ENCODE assay signal across 8 cellular contexts in genomic region chr17:42387663-42388380, GRCh38. TPM values are rescaled to one million over a fixed set of nuclear protein-coding genes. Genes with fewer than 3 reads are reported as not detected.
A peak's percentile ranks its signal among the peaks of the same experiment; 100 is the strongest.
DNase-seq lines count a peak whose midpoint lies in the region; ATAC-seq and TF ChIP-seq lines count a peak whose summit lies in the region.

No MANE protein-coding gene starts in this region.

- H3K4me1 Mint-ChIP-seq in stimulated activated naive CD8-positive, alpha-beta T cell treated with anti-CD3 and anti-CD28 coated beads, Interleukin-15, amount 100 ng/mL, for 72 hours, result peaks cover 69% of the 10 kb centered on the region

- peak overlapping the region; percentile 100 for H3K27ac Mint-ChIP-seq in stimulated activated naive CD8-positive, alpha-beta T cell treated with anti-CD3 and anti-CD28 coated beads, Interleukin-15, amount 100 ng/mL, for 72 hours

- peaks cover under 1% of the 10 kb centered on the region for H3K79me1 ChIP-seq in mesendoderm (ENCODE audit: low read length)

- H3K27me3 ChIP-seq in MM.1S (replicated peaks; ENCODE audit: insufficient read depth, low read length) (no peaks in the 10 kb centered on the region), ectodermal cell (ENCODE audit: control insufficient read depth, insufficient read depth, low read length, poor library complexity, severe bottlenecking) (no peaks in the 10 kb centered on the region), mesendoderm (ENCODE audit: insufficient read depth, low read length, poor library complexity) (no peaks in the 10 kb centered on the region)

- no peak overlapping the region for H2BK15ac ChIP-seq in mesendoderm (replicated peaks; ENCODE audit: low read depth)

- H3K4me3 ChIP-seq in MM.1S (ENCODE audit: low read length) (peak overlapping the region; percentile 85), WI38 (ENCODE audit: low read depth, low read length) (peak overlapping the region; percentile 96), ectodermal cell (ENCODE audit: insufficient read depth, low read depth, low read length) (peak overlapping the region; percentile 89), mesendoderm (ENCODE audit: low read length) (peak overlapping the region; percentile 86)

- H3K27ac ChIP-seq in MM.1S (ENCODE audit: low read length), result peak overlapping the region; percentile 43; the same call in 1 of the 2 replicates
- H3K27ac ChIP-seq in ectodermal cell (ENCODE audit: insufficient read depth, low read depth, low read length, poor library complexity, severe bottlenecking), result peak overlapping the region; percentile 89
- H3K27ac ChIP-seq in mesendoderm (ENCODE audit: low read depth, low read length), result peak overlapping the region; percentile 90

- peak overlapping the region; percentile 85 for H2AFZ ChIP-seq in MM.1S (ENCODE audit: low read length)

- no peaks in the 10 kb centered on the region for H3K9me3 Mint-ChIP-seq in stimulated activated naive CD8-positive, alpha-beta T cell treated with anti-CD3 and anti-CD28 coated beads, Interleukin-15, amount 100 ng/mL, for 72 hours

- H3K79me2 ChIP-seq in MM.1S (ENCODE audit: low read length) (peaks cover 33% of the 10 kb centered on the region), mesendoderm (ENCODE audit: control insufficient read depth, insufficient read depth, low read length) (peaks cover 32% of the 10 kb centered on the region)

- H3K27me3 Mint-ChIP-seq in stimulated activated naive CD8-positive, alpha-beta T cell treated with anti-CD3 and anti-CD28 coated beads, Interleukin-15, amount 100 ng/mL, for 72 hours, result no peaks in the 10 kb centered on the region

- H2BK5ac ChIP-seq in mesendoderm (ENCODE audit: low read length), result no peak overlapping the region

- no peak overlapping the region for H4K5ac ChIP-seq in mesendoderm (ENCODE audit: low read length)

- no peak overlapping the region for H4K8ac ChIP-seq in mesendoderm (ENCODE audit: low read depth, low read length)

- H3K4me1 ChIP-seq in MM.1S (ENCODE audit: low read length), result peaks cover 10% of the 10 kb centered on the region
- no peaks in the 10 kb centered on the region for H3K4me1 ChIP-seq in ectodermal cell (ENCODE audit: control insufficient read depth, insufficient read depth, low read length)
- H3K4me1 ChIP-seq in mesendoderm (ENCODE audit: control insufficient read depth, low read depth, low read length), result peaks cover 4% of the 10 kb centered on the region

- H2BK120ac ChIP-seq in mesendoderm (ENCODE audit: low read depth, low read length), result peak overlapping the region; percentile 10

- no peaks in the 10 kb centered on the region for H3F3A ChIP-seq in MM.1S (ENCODE audit: insufficient read depth, low read length)

- no peaks in the 10 kb centered on the region for H3K9me2 ChIP-seq in MM.1S (replicated peaks; ENCODE audit: insufficient read depth, low read length)

- H3K4me3 Mint-ChIP-seq in stimulated activated naive CD8-positive, alpha-beta T cell treated with anti-CD3 and anti-CD28 coated beads, Interleukin-15, amount 100 ng/mL, for 72 hours, result peak overlapping the region; percentile 92 to 93

- DNase-seq in A172 (ENCODE audit: low spot score) (peak; percentile 55), MM.1S (peak; percentile 18), mesendoderm (peak; percentile 83), NCI-H1694 treated with DMSO at 0.1 percent for 48 hours (lab: John Stamatoyannopoulos, UW) (no peak)
- peak in 1 of 2 donors; percentile 64 for DNase-seq in stimulated activated naive CD8-positive, alpha-beta T cell treated with anti-CD3 and anti-CD28 coated beads, Interleukin-15, amount 100 ng/mL, for 72 hours

- WGBS in ectodermal cell, 2 experiments, result 0% methylated on average over 61 of the region's 61 CpGs
- no CpG with 5 or more reads among the region's 61 CpGs for WGBS in mesendoderm (ENCODE audit: extremely low coverage, insufficient coverage, low lambda C conversion rate)

- H3K9ac ChIP-seq in MM.1S (ENCODE audit: low read length) (peak overlapping the region; percentile 81), mesendoderm (ENCODE audit: low read length) (peak overlapping the region; percentile 84)

- H3K4me2 ChIP-seq in MM.1S (ENCODE audit: low read depth, low read length), result peak overlapping the region; percentile 87
- peak overlapping the region; percentile 66 for H3K4me2 ChIP-seq in mesendoderm (ENCODE audit: low read length)

- H3K4ac ChIP-seq in mesendoderm (ENCODE audit: low read depth, low read length), result no peak overlapping the region

- no peak for TF ChIP-seq CTCF in MM.1S (IDR thresholded peaks at IDR 0.05; ENCODE audit: low read length)
- TF ChIP-seq CTCF in WI38 (IDR thresholded peaks at IDR 0.05; ENCODE audit: low read depth, low read length), result no peak

- no peaks in the 10 kb centered on the region for H4K20me1 ChIP-seq in MM.1S (ENCODE audit: insufficient read depth, low read length)

- no peak overlapping the region for H2AK5ac ChIP-seq in mesendoderm (ENCODE audit: low read length)

- no peaks in the 10 kb centered on the region for H3K36me3 ChIP-seq in MM.1S (replicated peaks; ENCODE audit: insufficient read depth, low read length)
- H3K36me3 ChIP-seq in ectodermal cell (ENCODE audit: control insufficient read depth, insufficient read depth, low read length), result no peaks in the 10 kb centered on the region
- no peaks in the 10 kb centered on the region for H3K36me3 ChIP-seq in mesendoderm (ENCODE audit: control insufficient read depth, insufficient read depth, low read length)

- peak; percentile 13 for ATAC-seq in stimulated activated naive CD8-positive, alpha-beta T cell treated with anti-CD3 and anti-CD28 coated beads, Interleukin-15, amount 100 ng/mL, for 72 hours

- peak overlapping the region; percentile 81 for H3K18ac ChIP-seq in mesendoderm (ENCODE audit: low read length)

- H3K9me3 ChIP-seq in MM.1S (replicated peaks; ENCODE audit: insufficient read depth, low read length) (no peaks in the 10 kb centered on the region), ectodermal cell (ENCODE audit: control insufficient read depth, low read length) (no peaks in the 10 kb centered on the region)

- TF ChIP-seq POLR2A in GM19099 (IDR thresholded peaks at IDR 0.05; ENCODE audit: extremely low read depth, insufficient read length, low read depth), result peak; percentile 82

- H3K56ac ChIP-seq in mesendoderm (ENCODE audit: low read length), result peak overlapping the region; percentile 96

- H3K23ac ChIP-seq in mesendoderm (ENCODE audit: low read length), result peak overlapping the region; percentile 84

RNA-seq across cellular contexts. Expression of gene STAT3, which starts 0.4 kb away (rescaled TPM):
- 78.5 and 92.9 TPM in 2 replicates for total RNA-seq in A172 (2014; rRNA removed; shearing (Covaris generic))
- polyA plus RNA-seq in ectodermal cell (2013, experiment 1 of 4), result 41.9 TPM
- 49.4 TPM for polyA plus RNA-seq in ectodermal cell (2013, experiment 2 of 4)
- 33.1 TPM for polyA plus RNA-seq in ectodermal cell (2013, experiment 3 of 4)
- 34.9 TPM for polyA plus RNA-seq in ectodermal cell (2013, experiment 4 of 4)
- polyA plus RNA-seq in mesendoderm (2013, experiment 1 of 2), result 42.3 TPM
- polyA plus RNA-seq in mesendoderm (2013, experiment 2 of 2), result 41.8 TPM

RNA-seq across cellular contexts. Expression of gene CAVIN1, which starts 35.2 kb away (rescaled TPM):
- 569 and 659 TPM in 2 replicates for total RNA-seq in A172 (2014; rRNA removed; shearing (Covaris generic))
- 34.5 TPM for polyA plus RNA-seq in ectodermal cell (2013, experiment 1 of 4)
- polyA plus RNA-seq in ectodermal cell (2013, experiment 2 of 4), result 34.8 TPM
- polyA plus RNA-seq in ectodermal cell (2013, experiment 3 of 4), result 23.3 TPM
- 23.8 TPM for polyA plus RNA-seq in ectodermal cell (2013, experiment 4 of 4)
- polyA plus RNA-seq in mesendoderm (2013, experiment 1 of 2), result 18.0 TPM
- polyA plus RNA-seq in mesendoderm (2013, experiment 2 of 2), result 19.6 TPM
